In the genomic region with DNA sequence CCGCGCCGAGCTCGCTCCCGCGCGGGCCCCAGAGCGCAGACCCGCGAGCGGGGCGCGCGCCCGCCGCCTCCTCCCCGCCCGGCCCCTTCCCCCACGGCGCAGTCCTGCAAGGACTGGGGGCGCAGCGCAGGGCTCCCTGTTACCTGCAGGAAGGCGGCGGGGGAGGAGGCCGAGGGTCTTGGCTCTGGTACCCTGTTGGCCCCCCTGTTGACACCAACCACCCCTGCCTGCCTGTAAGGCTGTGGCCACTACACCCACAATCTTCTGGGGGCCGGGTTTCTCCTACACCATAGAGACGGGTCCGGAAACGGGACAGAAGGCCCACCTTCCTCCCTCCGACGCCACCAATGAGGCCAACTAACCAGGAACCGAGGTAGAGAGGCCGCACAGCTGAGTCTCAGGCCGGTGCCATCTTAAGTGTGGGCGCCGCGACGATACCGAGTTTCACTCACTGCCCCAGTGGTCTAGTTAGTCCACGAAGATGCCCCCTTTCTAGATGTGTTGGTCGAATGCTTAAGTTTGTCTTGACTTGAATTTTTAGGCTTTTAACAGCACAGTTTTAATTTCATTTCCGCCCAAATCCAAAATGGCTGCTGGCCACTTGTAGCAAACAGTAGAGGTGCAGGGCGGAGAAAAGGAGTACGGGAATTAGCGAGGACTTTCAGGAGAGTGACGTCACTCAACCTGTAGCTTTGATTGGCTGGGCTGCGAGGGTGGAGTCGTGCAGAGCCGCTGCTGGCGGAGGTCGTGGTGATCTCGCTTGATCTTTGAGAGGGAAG, we compare ENCODE assay signal across 1 cellular context.
TF ChIP-seq lines count a peak whose summit lies in the region.

A gene with protein sequence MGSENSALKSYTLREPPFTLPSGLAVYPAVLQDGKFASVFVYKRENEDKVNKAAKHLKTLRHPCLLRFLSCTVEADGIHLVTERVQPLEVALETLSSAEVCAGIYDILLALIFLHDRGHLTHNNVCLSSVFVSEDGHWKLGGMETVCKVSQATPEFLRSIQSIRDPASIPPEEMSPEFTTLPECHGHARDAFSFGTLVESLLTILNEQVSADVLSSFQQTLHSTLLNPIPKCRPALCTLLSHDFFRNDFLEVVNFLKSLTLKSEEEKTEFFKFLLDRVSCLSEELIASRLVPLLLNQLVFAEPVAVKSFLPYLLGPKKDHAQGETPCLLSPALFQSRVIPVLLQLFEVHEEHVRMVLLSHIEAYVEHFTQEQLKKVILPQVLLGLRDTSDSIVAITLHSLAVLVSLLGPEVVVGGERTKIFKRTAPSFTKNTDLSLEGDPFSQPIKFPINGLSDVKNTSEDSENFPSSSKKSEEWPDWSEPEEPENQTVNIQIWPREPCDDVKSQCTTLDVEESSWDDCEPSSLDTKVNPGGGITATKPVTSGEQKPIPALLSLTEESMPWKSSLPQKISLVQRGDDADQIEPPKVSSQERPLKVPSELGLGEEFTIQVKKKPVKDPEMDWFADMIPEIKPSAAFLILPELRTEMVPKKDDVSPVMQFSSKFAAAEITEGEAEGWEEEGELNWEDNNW (minus strand): TSS at position 252 of the 779 bp plus-strand sequence. CDS start 5,056 bp downstream, outside the sequence.

TF ChIP-seq in HepG2, 621 proteins besides CTCF, POLR2A, EP300 and RAD21 (continued from another document and continues in another):
- TF ChIP-seq, protein P1, sequence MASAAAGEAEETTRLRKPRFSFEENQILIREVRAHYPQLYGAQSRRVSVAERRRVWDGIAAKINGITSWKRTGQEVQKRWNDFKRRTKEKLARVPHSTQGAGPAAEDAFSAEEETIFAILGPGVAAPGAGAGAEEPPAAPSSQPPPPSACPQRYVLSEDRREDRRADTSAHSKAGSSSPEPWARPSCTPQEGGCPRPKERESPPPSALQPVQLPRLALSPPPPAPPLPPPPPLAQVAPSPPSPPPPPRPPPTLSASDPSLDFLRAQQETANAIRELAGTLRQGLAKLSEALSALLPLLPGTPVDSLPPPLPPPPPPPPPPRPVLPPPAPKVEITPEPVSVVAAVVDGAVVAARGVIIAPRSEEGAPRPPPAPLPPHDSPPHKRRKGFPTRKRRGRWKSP (CRISPR knock-in tag; IDR thresholded peaks at IDR 0.05): peak; percentile 10; the same call in 1 of the 2 replicates
- peak; percentile 68; the same call in 1 of the 2 replicates for TF ChIP-seq MYC (CRISPR knock-in tag; IDR thresholded peaks at IDR 0.05; ENCODE audit: borderline replicate concordance)
- no peak for TF ChIP-seq ATRX (CRISPR knock-in tag; IDR thresholded peaks at IDR 0.05; ENCODE audit: borderline replicate concordance)
- TF ChIP-seq FOXK2 (IDR thresholded peaks at IDR 0.05): no peak
- TF ChIP-seq, protein P2, sequence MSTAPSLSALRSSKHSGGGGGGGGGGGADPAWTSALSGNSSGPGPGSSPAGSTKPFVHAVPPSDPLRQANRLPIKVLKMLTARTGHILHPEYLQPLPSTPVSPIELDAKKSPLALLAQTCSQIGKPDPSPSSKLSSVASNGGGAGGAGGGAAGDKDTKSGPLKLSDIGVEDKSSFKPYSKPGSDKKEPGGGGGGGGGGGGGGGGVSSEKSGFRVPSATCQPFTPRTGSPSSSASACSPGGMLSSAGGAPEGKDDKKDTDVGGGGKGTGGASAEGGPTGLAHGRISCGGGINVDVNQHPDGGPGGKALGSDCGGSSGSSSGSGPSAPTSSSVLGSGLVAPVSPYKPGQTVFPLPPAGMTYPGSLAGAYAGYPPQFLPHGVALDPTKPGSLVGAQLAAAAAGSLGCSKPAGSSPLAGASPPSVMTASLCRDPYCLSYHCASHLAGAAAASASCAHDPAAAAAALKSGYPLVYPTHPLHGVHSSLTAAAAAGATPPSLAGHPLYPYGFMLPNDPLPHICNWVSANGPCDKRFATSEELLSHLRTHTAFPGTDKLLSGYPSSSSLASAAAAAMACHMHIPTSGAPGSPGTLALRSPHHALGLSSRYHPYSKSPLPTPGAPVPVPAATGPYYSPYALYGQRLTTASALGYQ (CRISPR knock-in tag; IDR thresholded peaks at IDR 0.05): no peak; the same call in 1 of the 2 replicates
- no peak for TF ChIP-seq SAFB2 (CRISPR knock-in tag; IDR thresholded peaks at IDR 0.05; ENCODE audit: borderline replicate concordance, low read depth)
- TF ChIP-seq KAT8 (CRISPR knock-in tag; IDR thresholded peaks at IDR 0.05): peak; percentile 97
- TF ChIP-seq NFE2 (CRISPR knock-in tag; IDR thresholded peaks at IDR 0.05): no peak
- peak; percentile 34; the same call in 1 of the 2 replicates for TF ChIP-seq ZNF431 (CRISPR knock-in tag; IDR thresholded peaks at IDR 0.05; ENCODE audit: borderline replicate concordance, low read depth)
- TF ChIP-seq WIZ (CRISPR knock-in tag; IDR thresholded peaks at IDR 0.05): no peak
- peak; percentile 91 for TF ChIP-seq POLR2G (IDR thresholded peaks at IDR 0.05; ENCODE audit: low read depth, low read length)
- TF ChIP-seq, protein P3, sequence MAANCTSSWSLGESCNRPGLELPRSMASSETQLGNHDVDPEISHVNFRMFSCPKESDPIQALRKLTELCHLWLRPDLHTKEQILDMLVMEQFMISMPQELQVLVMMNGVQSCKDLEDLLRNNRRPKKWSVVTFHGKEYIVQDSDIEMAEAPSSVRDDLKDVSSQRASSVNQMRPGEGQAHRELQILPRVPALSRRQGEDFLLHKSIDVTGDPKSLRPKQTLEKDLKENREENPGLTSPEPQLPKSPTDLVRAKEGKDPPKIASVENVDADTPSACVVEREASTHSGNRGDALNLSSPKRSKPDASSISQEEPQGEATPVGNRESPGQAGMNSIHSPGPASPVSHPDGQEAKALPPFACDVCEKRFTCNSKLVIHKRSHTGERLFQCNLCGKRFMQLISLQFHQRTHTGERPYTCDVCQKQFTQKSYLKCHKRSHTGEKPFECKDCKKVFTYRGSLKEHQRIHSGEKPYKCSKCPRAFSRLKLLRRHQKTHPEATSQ (CRISPR knock-in tag; IDR thresholded peaks at IDR 0.05; ENCODE audit: borderline replicate concordance): no peak; the same call in 1 of the 2 replicates
- no peak for TF ChIP-seq TRIM22 (IDR thresholded peaks at IDR 0.05)
- TF ChIP-seq, protein P4, sequence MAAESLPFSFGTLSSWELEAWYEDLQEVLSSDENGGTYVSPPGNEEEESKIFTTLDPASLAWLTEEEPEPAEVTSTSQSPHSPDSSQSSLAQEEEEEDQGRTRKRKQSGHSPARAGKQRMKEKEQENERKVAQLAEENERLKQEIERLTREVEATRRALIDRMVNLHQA (CRISPR knock-in tag; IDR thresholded peaks at IDR 0.05): no peak
- TF ChIP-seq ZNF317 (CRISPR knock-in tag; IDR thresholded peaks at IDR 0.05): peak; percentile 71
- TF ChIP-seq, protein P5, sequence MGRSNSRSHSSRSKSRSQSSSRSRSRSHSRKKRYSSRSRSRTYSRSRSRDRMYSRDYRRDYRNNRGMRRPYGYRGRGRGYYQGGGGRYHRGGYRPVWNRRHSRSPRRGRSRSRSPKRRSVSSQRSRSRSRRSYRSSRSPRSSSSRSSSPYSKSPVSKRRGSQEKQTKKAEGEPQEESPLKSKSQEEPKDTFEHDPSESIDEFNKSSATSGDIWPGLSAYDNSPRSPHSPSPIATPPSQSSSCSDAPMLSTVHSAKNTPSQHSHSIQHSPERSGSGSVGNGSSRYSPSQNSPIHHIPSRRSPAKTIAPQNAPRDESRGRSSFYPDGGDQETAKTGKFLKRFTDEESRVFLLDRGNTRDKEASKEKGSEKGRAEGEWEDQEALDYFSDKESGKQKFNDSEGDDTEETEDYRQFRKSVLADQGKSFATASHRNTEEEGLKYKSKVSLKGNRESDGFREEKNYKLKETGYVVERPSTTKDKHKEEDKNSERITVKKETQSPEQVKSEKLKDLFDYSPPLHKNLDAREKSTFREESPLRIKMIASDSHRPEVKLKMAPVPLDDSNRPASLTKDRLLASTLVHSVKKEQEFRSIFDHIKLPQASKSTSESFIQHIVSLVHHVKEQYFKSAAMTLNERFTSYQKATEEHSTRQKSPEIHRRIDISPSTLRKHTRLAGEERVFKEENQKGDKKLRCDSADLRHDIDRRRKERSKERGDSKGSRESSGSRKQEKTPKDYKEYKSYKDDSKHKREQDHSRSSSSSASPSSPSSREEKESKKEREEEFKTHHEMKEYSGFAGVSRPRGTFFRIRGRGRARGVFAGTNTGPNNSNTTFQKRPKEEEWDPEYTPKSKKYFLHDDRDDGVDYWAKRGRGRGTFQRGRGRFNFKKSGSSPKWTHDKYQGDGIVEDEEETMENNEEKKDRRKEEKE (IDR thresholded peaks at IDR 0.05): no peak
- no peak for TF ChIP-seq ZBTB1 (CRISPR knock-in tag; IDR thresholded peaks at IDR 0.05; ENCODE audit: borderline replicate concordance)
- no peak for TF ChIP-seq AFF4 (CRISPR knock-in tag; IDR thresholded peaks at IDR 0.05)
- no peak for TF ChIP-seq ZNF292 (CRISPR knock-in tag; IDR thresholded peaks at IDR 0.05; ENCODE audit: borderline replicate concordance, low read depth)
- TF ChIP-seq, protein P6, sequence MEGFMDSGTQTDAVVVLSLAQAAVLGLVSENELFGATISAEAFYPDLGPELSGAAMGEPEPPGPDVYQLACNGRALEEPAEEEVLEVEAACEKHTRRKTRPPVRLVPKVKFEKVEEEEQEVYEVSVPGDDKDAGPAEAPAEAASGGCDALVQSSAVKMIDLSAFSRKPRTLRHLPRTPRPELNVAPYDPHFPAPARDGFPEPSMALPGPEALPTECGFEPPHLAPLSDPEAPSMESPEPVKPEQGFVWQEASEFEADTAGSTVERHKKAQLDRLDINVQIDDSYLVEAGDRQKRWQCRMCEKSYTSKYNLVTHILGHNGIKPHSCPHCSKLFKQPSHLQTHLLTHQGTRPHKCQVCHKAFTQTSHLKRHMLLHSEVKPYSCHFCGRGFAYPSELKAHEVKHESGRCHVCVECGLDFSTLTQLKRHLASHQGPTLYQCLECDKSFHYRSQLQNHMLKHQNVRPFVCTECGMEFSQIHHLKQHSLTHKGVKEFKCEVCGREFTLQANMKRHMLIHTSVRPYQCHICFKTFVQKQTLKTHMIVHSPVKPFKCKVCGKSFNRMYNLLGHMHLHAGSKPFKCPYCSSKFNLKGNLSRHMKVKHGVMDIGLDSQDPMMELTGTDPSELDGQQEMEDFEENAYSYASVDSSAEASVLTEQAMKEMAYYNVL (CRISPR knock-in tag; IDR thresholded peaks at IDR 0.05; ENCODE audit: borderline replicate concordance): peak; percentile 75; the same call in 1 of the 2 replicates
- TF ChIP-seq ZMAT3 (CRISPR knock-in tag; conservative IDR thresholded peaks at IDR 0.05): no peak; the same call in 1 of the 2 replicates
- peak; percentile 29; the same call in 1 of the 2 replicates for TF ChIP-seq SMAD3 (CRISPR knock-in tag; IDR thresholded peaks at IDR 0.05)
- TF ChIP-seq, protein P7, sequence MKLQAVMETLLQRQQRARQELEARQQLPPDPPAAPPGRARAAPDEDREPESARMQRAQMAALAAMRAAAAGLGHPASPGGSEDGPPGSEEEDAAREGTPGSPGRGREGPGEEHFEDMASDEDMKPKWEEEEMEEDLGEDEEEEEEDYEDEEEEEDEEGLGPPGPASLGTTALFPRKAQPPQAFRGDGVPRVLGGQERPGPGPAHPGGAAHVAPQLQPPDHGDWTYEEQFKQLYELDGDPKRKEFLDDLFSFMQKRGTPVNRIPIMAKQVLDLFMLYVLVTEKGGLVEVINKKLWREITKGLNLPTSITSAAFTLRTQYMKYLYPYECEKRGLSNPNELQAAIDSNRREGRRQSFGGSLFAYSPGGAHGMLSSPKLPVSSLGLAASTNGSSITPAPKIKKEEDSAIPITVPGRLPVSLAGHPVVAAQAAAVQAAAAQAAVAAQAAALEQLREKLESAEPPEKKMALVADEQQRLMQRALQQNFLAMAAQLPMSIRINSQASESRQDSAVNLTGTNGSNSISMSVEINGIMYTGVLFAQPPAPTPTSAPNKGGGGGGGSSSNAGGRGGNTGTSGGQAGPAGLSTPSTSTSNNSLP (IDR thresholded peaks at IDR 0.05; ENCODE audit: low read depth, low read length): 0 out of 2 replicates have a peak, but pooled peaks have one; percentile 18
- TF ChIP-seq, protein P8, sequence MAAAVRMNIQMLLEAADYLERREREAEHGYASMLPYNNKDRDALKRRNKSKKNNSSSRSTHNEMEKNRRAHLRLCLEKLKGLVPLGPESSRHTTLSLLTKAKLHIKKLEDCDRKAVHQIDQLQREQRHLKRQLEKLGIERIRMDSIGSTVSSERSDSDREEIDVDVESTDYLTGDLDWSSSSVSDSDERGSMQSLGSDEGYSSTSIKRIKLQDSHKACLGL (CRISPR knock-in tag; IDR thresholded peaks at IDR 0.05): no peak
- TF ChIP-seq ATF7-NPFF (CRISPR knock-in tag; IDR thresholded peaks at IDR 0.05; ENCODE audit: low read depth): no peak
